26 cellular contexts compared by ENCODE assay signal in genomic region chr20:49172413-49172812, GRCh38. TPM values are rescaled to one million over a fixed set of nuclear protein-coding genes. Genes with fewer than 3 reads are reported as not detected.
DNase-seq lines count a peak whose midpoint lies in the region; ATAC-seq, FAIRE-seq and TF ChIP-seq lines count a peak whose summit lies in the region.
"Had no signal": no experiment of that assay in that cellular context is flagged by ENCODE, and none has a peak within 500 bp of the region (broad histone marks: within the 10 kb centered on the region; RNA-seq: fewer than 3 reads in every experiment).

No MANE protein-coding gene starts in this region.

- no peak overlapping the region for H3K4me3 ChIP-seq in GM12865 (ENCODE audit: low read depth, low read length)
- no peak overlapping the region for H3K4me3 ChIP-seq in PC-3 (ENCODE audit: low read length)
- no peak overlapping the region for H3K4me3 ChIP-seq in GM12878
- H3K4me3 ChIP-seq in smooth muscle cell, result no peak overlapping the region
- H3K4me3 ChIP-seq: lower lobe of right lung, PC-9, upper lobe of left lung had no signal

- no peak for TF ChIP-seq RAD21 in GM12878 (IDR thresholded peaks at IDR 0.05; ENCODE audit: insufficient read depth, low read depth, low read length)

- H3K27me3 ChIP-seq in PC-3 (ENCODE audit: low read length) (no peaks in the 10 kb centered on the region), GM12878 (replicated peaks in 1 of 2; ENCODE audit: control insufficient read depth in 2 of 2, insufficient read depth in 2 of 2, low read length in 1 of 2) (no peaks in the 10 kb centered on the region), smooth muscle cell (ENCODE audit: low read depth) (no peaks in the 10 kb centered on the region)
- H3K27me3 ChIP-seq: upper lobe of left lung had no signal

- H3K79me2 ChIP-seq in PC-3 (ENCODE audit: low read length) (peaks cover 82% of the 10 kb centered on the region), GM12878 (ENCODE audit: control insufficient read depth, insufficient read depth, low read length) (peaks cover 78% of the 10 kb centered on the region), smooth muscle cell (ENCODE audit: low read depth) (peaks cover 94% of the 10 kb centered on the region)

- CTCF ChIA-PET in PC-3 (lab: Charles Lee) (no interaction called here), GM12878 (lab: Yijun Ruan, JAX) (interaction anchor here (1.4 kb wide), 1 partner anchor 11 kb away, joined by 3 read pairs; no protein-coding TSS in a partner anchor)

- H4K20me1 ChIP-seq in PC-3 (ENCODE audit: low read length) (peaks cover 8% of the 10 kb centered on the region; the same call in 1 of the 2 replicates), GM12878 (ENCODE audit: control insufficient read depth, insufficient read depth) (no peaks in the 10 kb centered on the region), smooth muscle cell (ENCODE audit: low read depth) (peaks cover 93% of the 10 kb centered on the region)

- no peaks in the 10 kb centered on the region for H3K9me3 ChIP-seq in PC-3 (ENCODE audit: low read length)
- no peaks in the 10 kb centered on the region for H3K9me3 ChIP-seq in GM12878 (replicated peaks; ENCODE audit: control insufficient read depth, insufficient read depth, low read length)
- H3K9me3 ChIP-seq in smooth muscle cell (replicated peaks; ENCODE audit: low read depth), result no peaks in the 10 kb centered on the region
- H3K9me3 ChIP-seq: lower lobe of right lung, upper lobe of left lung had no signal

- H2AFZ ChIP-seq in PC-3 (ENCODE audit: low read length), result no peak overlapping the region
- no peak overlapping the region for H2AFZ ChIP-seq in GM12878 (ENCODE audit: control insufficient read depth, low read depth, low read length)
- H2AFZ ChIP-seq in smooth muscle cell (ENCODE audit: low read depth), result no peak overlapping the region
- H2AFZ ChIP-seq: PC-9 had no signal

- SMC1A ChIA-PET in GM12878 (lab: Charles Lee; ENCODE audit: uncharacterized antibody, unreplicated experiment), result interaction anchor here (2.2 kb wide), 1 partner anchor 10 kb away, joined by 14 read pairs; no protein-coding TSS in a partner anchor

- WGBS in GM12878 (ENCODE audit: insufficient coverage, insufficient replicate concordance, low lambda C conversion rate, missing lambda C conversion rate), result 0% methylated on average over 1 of the region's 1 CpG
- 88% methylated on average over 1 of the region's 1 CpG for WGBS in smooth muscle cell (ENCODE audit: low lambda C conversion rate)

- POLR2A ChIA-PET in PC-3 (lab: Charles Lee; ENCODE audit: unreplicated experiment), result no interaction called here
- POLR2A ChIA-PET in GM12878 (lab: Charles Lee), result no interaction called here

- H3K27ac ChIP-seq in PC-3 (ENCODE audit: low read length), result no peak overlapping the region
- no peak overlapping the region for H3K27ac ChIP-seq in GM12878 (ENCODE audit: control insufficient read depth, insufficient read depth)
- H3K27ac ChIP-seq in smooth muscle cell (ENCODE audit: low read depth), result no peak overlapping the region
- H3K27ac ChIP-seq: 22Rv1, lower lobe of right lung, PC-9, upper lobe of left lung had no signal

- no peaks in the 10 kb centered on the region for H3K4me1 ChIP-seq in PC-3 (ENCODE audit: insufficient read depth, low read length)
- H3K4me1 ChIP-seq in GM12878 (ENCODE audit: control insufficient read depth, insufficient read depth, low read length), result peaks cover 28% of the 10 kb centered on the region
- H3K4me1 ChIP-seq in smooth muscle cell (ENCODE audit: low read depth), result no peaks in the 10 kb centered on the region

- TF ChIP-seq CTCF in GM12865 (IDR thresholded peaks at IDR 0.05; ENCODE audit: insufficient read depth, low read depth, low read length, missing control alignments) (no peak), PC-3 (conservative IDR thresholded peaks at IDR 0.05; ENCODE audit: low read depth, low read length) (no peak), GM12878 (IDR thresholded peaks at IDR 0.05 in 2 of 3, conservative IDR thresholded peaks at IDR 0.05 in 1 of 3; ENCODE audit: control insufficient read depth in 2 of 3, extremely low read depth in 1 of 3, insufficient read depth in 1 of 3, low read depth in 3 of 3, low read length in 3 of 3) (no peak), smooth muscle cell (IDR thresholded peaks at IDR 0.05; ENCODE audit: borderline replicate concordance, insufficient read depth, poor library complexity, severe bottlenecking) (no peak)

- no peak for FAIRE-seq in GM12878 (lab: Jason Lieb, UNC)
- FAIRE-seq: bronchial epithelial cell, frontal cortex had no signal

- H3K36me3 ChIP-seq in PC-3 (ENCODE audit: low read depth, low read length), result peaks cover 17% of the 10 kb centered on the region
- peaks cover 0 to 9% of the 10 kb centered on the region in 2 experiments; a peak in 3 of 4 replicates for H3K36me3 ChIP-seq in GM12878 (ENCODE audit: control insufficient read depth in 2 of 2, insufficient read depth in 2 of 2, low read length in 1 of 2)
- peaks cover 6% of the 10 kb centered on the region for H3K36me3 ChIP-seq in smooth muscle cell (ENCODE audit: low read depth)

- DNase-seq in DMS 273 (lab: John Stamatoyannopoulos, UW; ENCODE audit: unreplicated experiment) (peak; percentile 17), DMS 273 treated with DMSO at 0.1 percent for 48 hours (lab: John Stamatoyannopoulos, UW) (no peak), GM12865 (ENCODE audit: low read depth) (peak; percentile 43), PC-3 (no peak), GM12878 (ENCODE audit: low read depth, low spot score) (no peak), posterior cingulate gyrus (no peak), smooth muscle cell (lab: John Stamatoyannopoulos, UW; ENCODE audit: unreplicated experiment) (no peak)
- DNase-seq: activated naive CD4-positive, alpha-beta T cell treated with anti-CD3 and anti-CD28 coated beads, Interleukin-2, amount 50 U/mL, for 16 hours; activated T-cell treated with anti-CD3 and anti-CD28 coated beads, Interleukin-2, amount 50 U/mL, for 48 hours; H7; Karpas-422; lower lobe of right lung; naive thymus-derived CD8-positive, alpha-beta T cell; NCI-H1417 treated with DMSO at 0.1 percent for 48 hours; NCI-H2081; NCI-H2227 treated with DMSO at 0.1 percent for 48 hours; NCI-H526 treated with DMSO at 0.1 percent for 48 hours; PC-9; Right ventricle myocardium superior; T-helper 2 cell; upper lobe of left lung had no signal

- H3K9ac ChIP-seq in PC-3 (ENCODE audit: low read length) (no peak overlapping the region), GM12878 (ENCODE audit: control insufficient read depth, insufficient read depth, low read length) (no peak overlapping the region), smooth muscle cell (ENCODE audit: low read depth) (no peak overlapping the region)

- H3K4me2 ChIP-seq in PC-3 (ENCODE audit: low read length) (no peak overlapping the region), GM12878 (ENCODE audit: control insufficient read depth, insufficient read depth) (no peak overlapping the region), smooth muscle cell (no peak overlapping the region)
- H3K4me2 ChIP-seq: PC-9 had no signal

- H3F3A ChIP-seq in PC-3 (ENCODE audit: low read length, unreplicated experiment), result no peaks in the 10 kb centered on the region
- H3F3A ChIP-seq in smooth muscle cell (ENCODE audit: low read depth), result no peaks in the 10 kb centered on the region

- intact Hi-C loops in PC-3 (cut with micrococcal nuclease) (no loop called here), GM12878 (cut with micrococcal nuclease; ENCODE audit: unreplicated experiment) (no loop called here), posterior cingulate gyrus (cut with DNase I) (no loop called here)

- in situ Hi-C loops in GM12878 (cut with MboI), result no loop called here

- RAD21 ChIA-PET in GM12878 (lab: Charles Lee; ENCODE audit: unreplicated experiment), result interaction anchor here (1.1 kb wide), 1 partner anchor 12 kb away, joined by 3 read pairs; no protein-coding TSS in a partner anchor

- BruUV-seq in PC-3 (replicated peaks; lab: Mats Ljungman, UMichigan) (TSS peak; percentile 10), GM12878 (replicated peaks; lab: Mats Ljungman, UMichigan) (TSS peak; percentile 35)

- H3K9me2 ChIP-seq in PC-3 (replicated peaks; ENCODE audit: low read length), result no peaks in the 10 kb centered on the region

- no peak for TF ChIP-seq POLR2A in GM12878 (IDR thresholded peaks at IDR 0.05; ENCODE audit: low read depth, low read length)

- ATAC-seq in PC-3 (no peak), GM12878 (peak; percentile 59), GM18519 (IDR thresholded peaks at IDR 0.05; ENCODE audit: low FRiP score, unreplicated experiment) (no peak)
- ATAC-seq: lower lobe of right lung; naive thymus-derived CD8-positive, alpha-beta T cell; stimulated activated memory B cell treated with anti-CD40 and anti-IgM and Interleukin-4, amounts not matched to agents 10 μg/mL and 1 μg/mL and 100 μg/mL, for 72 hours had no signal

- TF ChIP-seq EP300 in GM12878 (IDR thresholded peaks at IDR 0.05; ENCODE audit: borderline replicate concordance in 1 of 2, control insufficient read depth in 1 of 2, low read depth in 2 of 2, low read length in 2 of 2), result no peak

RNA-seq across cellular contexts. Expression of gene STAU1, which starts 15.7 kb away (rescaled TPM):
- total RNA-seq in PC-3 (2014; rRNA removed) (87.8 and 111 TPM in 2 replicates), GM12878 (2014; rRNA removed) (28.2 and 29.0 TPM in 2 replicates), GM12878 (2014; rRNA removed; fragmentation: Illumina TruSeq; extraction: Trizol) (36.6 and 36.8 TPM in 2 replicates), GM12878 (2021) (60.9 and 61.4 TPM in 2 replicates), smooth muscle cell (42.2 and 44.7 TPM in 2 replicates)
- 26.2 and 28.5 TPM in 2 replicates for total RNA-seq in GM12878 (2013; cell fraction: nucleolus; rRNA removed)
- polyA plus RNA-seq in GM12878 (2011; ENCODE audit: low read depth), result 22.3 TPM
- polyA plus RNA-seq in GM12878 (2011; rRNA removed) (46.8 and 48.8 TPM in 2 replicates), GM12878 (2014; fragmentation: Illumina TruSeq; extraction: Trizol) (64.3 and 70.9 TPM in 2 replicates), GM12878 (2014; fragmentation: Nextera tagmentation; extraction: Ambion mirVana) (10 to 100 TPM; 13.9 to 20.7 TPM), GM12878 (2014; rRNA removed) (40.2 and 42.5 TPM in 2 replicates), GM12878 (2016; fragmentation: Nextera tagmentation; extraction: Ambion mirVana) (10 to 100 TPM; 62.5 to 66.2 TPM), smooth muscle cell (45.1 and 48.2 TPM in 2 replicates)
- polyA plus RNA-seq in GM12878 (2011; cell fraction: cytosol; rRNA removed), result 33.9 and 42.6 TPM in 2 replicates
- 26.3 and 33.1 TPM in 2 replicates for polyA plus RNA-seq in GM12878 (2011; cell fraction: nucleus; rRNA removed)
- polyA plus RNA-seq in GM12878 (2012), result 36.2 and 43.7 TPM in 2 replicates
- polyA minus RNA-seq in GM12878 (2011; rRNA and poly(A)+ RNA removed), result 36.2 and 41.6 TPM in 2 replicates
- 26.5 and 29.3 TPM in 2 replicates for polyA minus RNA-seq in GM12878 (2011; cell fraction: cytosol; rRNA and poly(A)+ RNA removed)
- 9.4 and 22.3 TPM in 2 replicates for polyA minus RNA-seq in GM12878 (2011; cell fraction: nucleus; rRNA and poly(A)+ RNA removed)

RNA-seq across cellular contexts. Expression of gene DDX27, which starts 46.8 kb away (rescaled TPM):
- total RNA-seq in PC-3 (2014; rRNA removed) (80.8 and 97.3 TPM in 2 replicates), GM12878 (2014; rRNA removed) (56.0 and 57.3 TPM in 2 replicates), GM12878 (2014; rRNA removed; fragmentation: Illumina TruSeq; extraction: Trizol) (55.0 and 59.4 TPM in 2 replicates), GM12878 (2021) (45.4 and 50.0 TPM in 2 replicates), smooth muscle cell (19.6 and 20.7 TPM in 2 replicates)
- total RNA-seq in GM12878 (2013; cell fraction: nucleolus; rRNA removed), result 38.5 and 40.4 TPM in 2 replicates
- polyA plus RNA-seq in GM12878 (2011; ENCODE audit: low read depth), result 22.3 TPM
- polyA plus RNA-seq in GM12878 (2011; rRNA removed) (25.0 and 37.2 TPM in 2 replicates), GM12878 (2014; fragmentation: Illumina TruSeq; extraction: Trizol) (55.2 and 68.6 TPM in 2 replicates), GM12878 (2014; fragmentation: Nextera tagmentation; extraction: Ambion mirVana) (10 to 100 TPM; 19.8 to 33.4 TPM), GM12878 (2014; rRNA removed) (50.6 and 52.5 TPM in 2 replicates), GM12878 (2016; fragmentation: Nextera tagmentation; extraction: Ambion mirVana) (10 to 100 TPM; 74.9 to 78.8 TPM), smooth muscle cell (28.3 and 39.3 TPM in 2 replicates)
- polyA plus RNA-seq in GM12878 (2011; cell fraction: cytosol; rRNA removed), result 56.5 and 62.8 TPM in 2 replicates
- 42.8 and 59.0 TPM in 2 replicates for polyA plus RNA-seq in GM12878 (2011; cell fraction: nucleus; rRNA removed)
- polyA plus RNA-seq in GM12878 (2012), result 32.7 and 33.1 TPM in 2 replicates
- 30.1 and 46.4 TPM in 2 replicates for polyA minus RNA-seq in GM12878 (2011; rRNA and poly(A)+ RNA removed)
- 21.0 TPM in 2 replicates for polyA minus RNA-seq in GM12878 (2011; cell fraction: cytosol; rRNA and poly(A)+ RNA removed)
- polyA minus RNA-seq in GM12878 (2011; cell fraction: nucleus; rRNA and poly(A)+ RNA removed), result 12.5 and 30.6 TPM in 2 replicates

Comparison
In these comparisons a context has a peak if more than half of its experiments do, and no peak if none do; other contexts are left out.
1. DNase-seq: peak in DMS 273 (single experiment) and GM12865 (single experiment); none in DMS 273 treated with DMSO at 0.1 percent for 48 hours (single experiment), PC-3 (single experiment), GM12878 (single experiment), posterior cingulate gyrus (0 of 10) and smooth muscle cell (single experiment).